ENCODE assay signal across 8 cellular contexts in the genomic region with DNA sequence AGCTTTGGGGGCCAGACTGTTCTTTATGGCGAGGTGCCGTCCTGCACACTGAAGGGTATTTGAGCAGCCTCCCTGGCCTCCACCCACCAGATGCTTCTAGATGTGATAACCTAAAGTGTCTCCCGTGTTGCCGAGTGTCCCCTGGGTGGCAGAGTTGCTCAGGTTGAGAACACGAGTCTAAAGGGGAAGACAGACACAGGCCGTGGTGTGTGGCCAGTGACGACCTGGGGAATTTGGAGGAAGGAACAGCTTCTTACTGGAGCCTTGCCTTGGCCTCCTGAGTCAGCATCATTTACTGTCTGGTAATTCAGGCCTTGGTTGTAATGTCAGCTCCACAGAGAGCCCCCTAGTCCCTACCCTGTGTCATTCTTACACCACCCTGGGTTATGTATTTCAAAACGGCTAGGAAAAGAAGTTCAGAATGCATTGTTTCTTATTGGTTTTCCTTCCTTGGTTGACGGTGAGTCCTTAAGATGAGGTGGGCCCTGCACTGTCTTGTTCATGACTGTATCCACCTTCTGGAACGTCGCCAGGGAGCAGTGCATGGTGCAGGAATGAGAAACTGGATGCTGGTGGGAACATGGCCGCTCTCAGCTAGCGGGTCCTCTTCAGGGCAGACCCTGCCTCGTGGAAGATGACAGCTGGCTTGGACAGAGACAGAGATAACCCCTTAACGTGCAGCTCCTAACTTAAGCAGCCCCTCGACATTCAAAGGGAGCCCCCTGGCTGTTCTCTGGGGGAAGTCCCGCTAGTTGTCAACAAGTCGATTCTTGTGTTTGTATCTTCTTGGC. TPM values are rescaled to one million over a fixed set of nuclear protein-coding genes. Genes with fewer than 3 reads are reported as not detected.
DNase-seq lines count a peak whose midpoint lies in the region; ATAC-seq and FAIRE-seq lines count a peak whose summit lies in the region.

No MANE protein-coding gene starts in this region.

- intact Hi-C loops in activated CD4-positive, alpha-beta memory T cell treated with anti-CD3 and anti-CD28 coated beads for 36 hours (cut with micrococcal nuclease): no loop called here
- intact Hi-C loops in left colon (cut with DNase I, micrococcal nuclease): no loop called here

- H3K27me3 Mint-ChIP-seq in activated CD4-positive, alpha-beta memory T cell treated with anti-CD3 and anti-CD28 coated beads for 36 hours: no peaks in the 10 kb centered on the region

- FAIRE-seq in RCC 7860 (lab: Jason Lieb, UNC): no peak

- no peak overlapping the region for H3K27ac Mint-ChIP-seq in activated CD4-positive, alpha-beta memory T cell treated with anti-CD3 and anti-CD28 coated beads for 36 hours

- ATAC-seq in GM21737 (IDR thresholded peaks at IDR 0.05; ENCODE audit: unreplicated experiment) (peak; percentile 56), left colon (peak; percentile 34)

- H3K4me1 Mint-ChIP-seq in activated CD4-positive, alpha-beta memory T cell treated with anti-CD3 and anti-CD28 coated beads for 36 hours (ENCODE audit: low read depth): peaks cover 8% of the 10 kb centered on the region

- H3K36me3 Mint-ChIP-seq in activated CD4-positive, alpha-beta memory T cell treated with anti-CD3 and anti-CD28 coated beads for 36 hours: peaks cover 26% of the 10 kb centered on the region

- no peak overlapping the region for H3K4me3 Mint-ChIP-seq in activated CD4-positive, alpha-beta memory T cell treated with anti-CD3 and anti-CD28 coated beads for 36 hours

- CTCF ChIA-PET in activated CD4-positive, alpha-beta memory T cell treated with anti-CD3 and anti-CD28 coated beads for 36 hours (lab: Charles Lee): no interaction called here

- POLR2A ChIA-PET in activated CD4-positive, alpha-beta memory T cell treated with anti-CD3 and anti-CD28 coated beads for 36 hours (lab: Charles Lee): interaction anchor here (0.6 kb wide), 1 partner anchor 12 kb away, joined by 3 read pairs; no protein-coding TSS in a partner anchor

- H3K9me3 Mint-ChIP-seq in activated CD4-positive, alpha-beta memory T cell treated with anti-CD3 and anti-CD28 coated beads for 36 hours: no peaks in the 10 kb centered on the region

- peak; percentile 66 for DNase-seq in CD1c-positive myeloid dendritic cell (ENCODE audit: extremely low spot score)
- DNase-seq in activated CD4-positive, alpha-beta memory T cell treated with anti-CD3 and anti-CD28 coated beads for 36 hours: peak; percentile 15
- DNase-seq in left colon: peak in 1 of 2 donors; percentile 30
- no peak for DNase-seq in RCC 7860 (ENCODE audit: low spot score)
- no peak for DNase-seq in EL
- no peak for DNase-seq in kidney glomerular epithelial cell (lab: John Stamatoyannopoulos, UW)
- no peak for DNase-seq in kidney tubule cell (ENCODE audit: low spot score)

RNA-seq across cellular contexts. Expression of gene SIN3B, which starts 7.1 kb away (rescaled TPM):
- 10 to 100 TPM; 21.9 to 23.4 TPM for total RNA-seq in activated CD4-positive, alpha-beta memory T cell treated with anti-CD3 and anti-CD28 coated beads for 36 hours
- 10 to 100 TPM; 34.1 to 35.7 TPM for total RNA-seq in left colon

RNA-seq across cellular contexts. Expression of gene F2RL3, which starts 52.5 kb away (rescaled TPM):
- total RNA-seq in activated CD4-positive, alpha-beta memory T cell treated with anti-CD3 and anti-CD28 coated beads for 36 hours: not detected
- total RNA-seq in left colon: 1 to 10 TPM; 1.1 to 2.6 TPM

Comparison
In these comparisons a context has a peak if more than half of its experiments do, and no peak if none do; other contexts are left out.
1. DNase-seq: peak in CD1c-positive myeloid dendritic cell (single experiment) and activated CD4-positive, alpha-beta memory T cell treated with anti-CD3 and anti-CD28 coated beads for 36 hours (single experiment); none in RCC 7860 (single experiment), EL (single experiment), kidney glomerular epithelial cell (single experiment) and kidney tubule cell (single experiment).